ENCODE assay signal across 9 cellular contexts in the genomic region with DNA sequence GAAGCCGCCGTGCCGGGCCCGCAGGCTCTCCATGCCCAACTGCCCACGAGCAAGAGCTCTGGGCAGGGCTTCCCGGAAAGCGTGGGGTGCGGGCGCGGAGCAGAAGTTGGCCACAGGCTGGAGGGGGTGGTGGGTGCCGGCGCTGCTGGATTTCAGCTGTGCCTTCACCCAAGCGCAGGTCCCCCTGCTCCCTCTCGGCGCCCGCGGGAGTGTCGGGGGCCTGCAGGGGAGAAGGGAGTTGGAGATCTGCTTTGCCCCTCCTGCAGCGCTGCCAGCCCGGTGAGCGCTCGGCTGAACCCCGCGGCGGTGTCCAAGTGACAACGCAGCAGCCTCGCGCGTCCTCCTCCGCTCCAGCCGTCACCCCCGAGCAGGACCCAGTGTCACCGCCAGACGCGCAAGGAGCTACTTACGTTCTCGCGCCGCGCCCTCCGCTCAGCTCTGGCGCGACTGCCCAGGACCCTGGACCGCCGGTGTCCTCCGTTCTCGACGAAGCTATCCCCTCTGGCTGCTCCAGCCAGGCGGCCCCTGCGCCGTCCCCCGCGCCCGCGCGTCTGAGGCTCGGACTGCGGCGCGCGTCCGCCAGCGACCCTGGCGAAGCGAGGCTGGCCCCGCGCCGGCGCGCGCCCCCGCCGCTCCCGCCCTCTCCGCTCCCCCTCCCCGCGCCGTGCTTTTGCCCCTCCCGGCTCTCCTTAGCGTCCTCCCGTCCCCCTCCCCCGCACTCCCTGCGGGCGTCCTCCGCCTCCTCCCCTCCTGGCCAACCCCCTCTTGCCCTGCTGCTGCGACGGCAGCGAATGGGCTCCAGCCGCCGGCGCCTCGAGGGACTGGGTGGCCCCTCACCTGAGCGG. TPM values are rescaled to one million over a fixed set of nuclear protein-coding genes. Genes with fewer than 3 reads are reported as not detected.
A peak's percentile ranks its signal among the peaks of the same experiment; 100 is the strongest.
DNase-seq lines count a peak whose midpoint lies in the region; ATAC-seq and TF ChIP-seq lines count a peak whose summit lies in the region.
"Had no signal": no experiment of that assay in that cellular context is flagged by ENCODE, and none has a peak within 500 bp of the region (broad histone marks: within the 10 kb centered on the region; RNA-seq: fewer than 3 reads in every experiment).

NRCAM (minus strand) TSS at position 604 of the 845 bp plus-strand sequence. CDS start 216,372 bp downstream, outside the sequence.

- H3K9me3 Mint-ChIP-seq in WTC11, result no peaks in the 10 kb centered on the region

- H3K36me3 ChIP-seq in BE2C, result no peaks in the 10 kb centered on the region

- H3K36me3 Mint-ChIP-seq in WTC11, result no peaks in the 10 kb centered on the region

- TF ChIP-seq CTCF in BE2C (IDR thresholded peaks at IDR 0.05; ENCODE audit: low read depth, low read length) (no peak), WTC11 (IDR thresholded peaks at IDR 0.05) (no peak)

- POLR2A ChIA-PET in WTC11 (lab: Charles Lee), result interaction anchor here (0.5 to 2.5 kb wide), 4 partner anchors 51 to 1558 kb away, joined by 3 to 14 read pairs (median 4); partner anchors contain the start of gene PNPLA8

- H3K4me3 ChIP-seq in BE2C (ENCODE audit: low read depth, low read length) (peak within 1 kb of the TSS; percentile 85), mononuclear cell (ENCODE audit: low read length) (peak within 1 kb of the TSS; percentile 30)

- ATAC-seq in GM19467 (IDR thresholded peaks at IDR 0.05; ENCODE audit: unreplicated experiment), result peak; percentile 41
- peak; percentile 75 for ATAC-seq in WTC11
- ATAC-seq in HG02884 (IDR thresholded peaks at IDR 0.05; ENCODE audit: unreplicated experiment), result no peak
- ATAC-seq: HCT116 had no signal

- peak; percentile 97 for DNase-seq in BE2C
- DNase-seq in NCI-H1694 (lab: John Stamatoyannopoulos, UW), result peak; percentile 64
- peak; percentile 94 for DNase-seq in WTC11 (ENCODE audit: low spot score)
- DNase-seq in epidermal melanocyte (ENCODE audit: insufficient read length, low spot score), result peak; percentile 71

- no peak within 1 kb of the TSS for H3K27ac Mint-ChIP-seq in WTC11

- H3K9me3 ChIP-seq in BE2C (no peaks in the 10 kb centered on the region), mononuclear cell (ENCODE audit: low read depth, low read length) (no peaks in the 10 kb centered on the region)

- H3K27me3 ChIP-seq in BE2C (no peaks in the 10 kb centered on the region), mononuclear cell (ENCODE audit: insufficient read depth, low read length) (peaks cover 78% of the 10 kb centered on the region)

- H3K27ac ChIP-seq in temporal lobe (ENCODE audit: low read depth, low read length), result peak within 1 kb of the TSS; percentile 52

- CTCF ChIA-PET in WTC11 (lab: Charles Lee), result interaction anchor here (0.7 to 2.3 kb wide), 7 partner anchors 12 to 713 kb away, joined by 3 to 14 read pairs (median 5); no protein-coding TSS in a partner anchor

- peak within 1 kb of the TSS; percentile 93 for H3K4me3 Mint-ChIP-seq in WTC11

- H3K4me1 Mint-ChIP-seq in WTC11, result peaks cover 27% of the 10 kb centered on the region

- peaks cover 55% of the 10 kb centered on the region for H3K27me3 Mint-ChIP-seq in WTC11 (ENCODE audit: low read depth)

- H3K4me1 ChIP-seq in BE2C (peaks cover 14% of the 10 kb centered on the region), mononuclear cell (ENCODE audit: insufficient read depth, low read length) (peaks cover 15% of the 10 kb centered on the region)

TF ChIP-seq in WTC11, 78 proteins besides CTCF, POLR2A, EP300 and RAD21:
- TF ChIP-seq, protein P1, sequence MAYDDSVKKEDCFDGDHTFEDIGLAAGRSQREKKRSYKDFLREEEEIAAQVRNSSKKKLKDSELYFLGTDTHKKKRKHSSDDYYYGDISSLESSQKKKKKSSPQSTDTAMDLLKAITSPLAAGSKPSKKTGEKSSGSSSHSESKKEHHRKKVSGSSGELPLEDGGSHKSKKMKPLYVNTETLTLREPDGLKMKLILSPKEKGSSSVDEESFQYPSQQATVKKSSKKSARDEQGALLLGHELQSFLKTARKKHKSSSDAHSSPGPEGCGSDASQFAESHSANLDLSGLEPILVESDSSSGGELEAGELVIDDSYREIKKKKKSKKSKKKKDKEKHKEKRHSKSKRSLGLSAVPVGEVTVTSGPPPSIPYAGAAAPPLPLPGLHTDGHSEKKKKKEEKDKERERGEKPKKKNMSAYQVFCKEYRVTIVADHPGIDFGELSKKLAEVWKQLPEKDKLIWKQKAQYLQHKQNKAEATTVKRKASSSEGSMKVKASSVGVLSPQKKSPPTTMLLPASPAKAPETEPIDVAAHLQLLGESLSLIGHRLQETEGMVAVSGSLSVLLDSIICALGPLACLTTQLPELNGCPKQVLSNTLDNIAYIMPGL (CRISPR knock-in tag; IDR thresholded peaks at IDR 0.05), result peak; percentile 47
- TF ChIP-seq ESRRA (CRISPR knock-in tag; IDR thresholded peaks at IDR 0.05; ENCODE audit: borderline replicate concordance) (peak; percentile 23; the same call in 1 of the 2 replicates), CREM (CRISPR knock-in tag; IDR thresholded peaks at IDR 0.05) (0 out of 2 replicates have a peak, but pooled peaks have one; percentile 52), RELA (CRISPR knock-in tag; IDR thresholded peaks at IDR 0.05; ENCODE audit: borderline replicate concordance) (0 out of 2 replicates have a peak, but pooled peaks have one; percentile 25), ZNF232 (CRISPR knock-in tag; IDR thresholded peaks at IDR 0.05) (0 out of 2 replicates have a peak, but pooled peaks have one; percentile 59), NR3C1 (CRISPR knock-in tag; conservative IDR thresholded peaks at IDR 0.05; ENCODE audit: low read depth) (no peak), KAT7 (CRISPR knock-in tag; IDR thresholded peaks at IDR 0.05; ENCODE audit: borderline replicate concordance) (peak; percentile 54; the same call in 1 of the 2 replicates), NFATC4 (CRISPR knock-in tag; IDR thresholded peaks at IDR 0.05) (no peak)
- TF ChIP-seq, protein P2, sequence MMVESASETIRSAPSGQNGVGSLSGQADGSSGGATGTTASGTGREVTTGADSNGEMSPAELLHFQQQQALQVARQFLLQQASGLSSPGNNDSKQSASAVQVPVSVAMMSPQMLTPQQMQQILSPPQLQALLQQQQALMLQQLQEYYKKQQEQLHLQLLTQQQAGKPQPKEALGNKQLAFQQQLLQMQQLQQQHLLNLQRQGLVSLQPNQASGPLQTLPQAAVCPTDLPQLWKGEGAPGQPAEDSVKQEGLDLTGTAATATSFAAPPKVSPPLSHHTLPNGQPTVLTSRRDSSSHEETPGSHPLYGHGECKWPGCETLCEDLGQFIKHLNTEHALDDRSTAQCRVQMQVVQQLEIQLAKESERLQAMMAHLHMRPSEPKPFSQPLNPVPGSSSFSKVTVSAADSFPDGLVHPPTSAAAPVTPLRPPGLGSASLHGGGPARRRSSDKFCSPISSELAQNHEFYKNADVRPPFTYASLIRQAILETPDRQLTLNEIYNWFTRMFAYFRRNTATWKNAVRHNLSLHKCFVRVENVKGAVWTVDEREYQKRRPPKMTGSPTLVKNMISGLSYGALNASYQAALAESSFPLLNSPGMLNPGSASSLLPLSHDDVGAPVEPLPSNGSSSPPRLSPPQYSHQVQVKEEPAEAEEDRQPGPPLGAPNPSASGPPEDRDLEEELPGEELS (CRISPR knock-in tag; IDR thresholded peaks at IDR 0.05), result 0 out of 2 replicates have a peak, but pooled peaks have one; percentile 11
- TF ChIP-seq, protein P3, sequence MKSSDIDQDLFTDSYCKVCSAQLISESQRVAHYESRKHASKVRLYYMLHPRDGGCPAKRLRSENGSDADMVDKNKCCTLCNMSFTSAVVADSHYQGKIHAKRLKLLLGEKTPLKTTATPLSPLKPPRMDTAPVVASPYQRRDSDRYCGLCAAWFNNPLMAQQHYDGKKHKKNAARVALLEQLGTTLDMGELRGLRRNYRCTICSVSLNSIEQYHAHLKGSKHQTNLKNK (CRISPR knock-in tag; IDR thresholded peaks at IDR 0.05), result no peak
- TF ChIP-seq, protein P4, sequence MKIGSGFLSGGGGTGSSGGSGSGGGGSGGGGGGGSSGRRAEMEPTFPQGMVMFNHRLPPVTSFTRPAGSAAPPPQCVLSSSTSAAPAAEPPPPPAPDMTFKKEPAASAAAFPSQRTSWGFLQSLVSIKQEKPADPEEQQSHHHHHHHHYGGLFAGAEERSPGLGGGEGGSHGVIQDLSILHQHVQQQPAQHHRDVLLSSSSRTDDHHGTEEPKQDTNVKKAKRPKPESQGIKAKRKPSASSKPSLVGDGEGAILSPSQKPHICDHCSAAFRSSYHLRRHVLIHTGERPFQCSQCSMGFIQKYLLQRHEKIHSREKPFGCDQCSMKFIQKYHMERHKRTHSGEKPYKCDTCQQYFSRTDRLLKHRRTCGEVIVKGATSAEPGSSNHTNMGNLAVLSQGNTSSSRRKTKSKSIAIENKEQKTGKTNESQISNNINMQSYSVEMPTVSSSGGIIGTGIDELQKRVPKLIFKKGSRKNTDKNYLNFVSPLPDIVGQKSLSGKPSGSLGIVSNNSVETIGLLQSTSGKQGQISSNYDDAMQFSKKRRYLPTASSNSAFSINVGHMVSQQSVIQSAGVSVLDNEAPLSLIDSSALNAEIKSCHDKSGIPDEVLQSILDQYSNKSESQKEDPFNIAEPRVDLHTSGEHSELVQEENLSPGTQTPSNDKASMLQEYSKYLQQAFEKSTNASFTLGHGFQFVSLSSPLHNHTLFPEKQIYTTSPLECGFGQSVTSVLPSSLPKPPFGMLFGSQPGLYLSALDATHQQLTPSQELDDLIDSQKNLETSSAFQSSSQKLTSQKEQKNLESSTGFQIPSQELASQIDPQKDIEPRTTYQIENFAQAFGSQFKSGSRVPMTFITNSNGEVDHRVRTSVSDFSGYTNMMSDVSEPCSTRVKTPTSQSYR (CRISPR knock-in tag; IDR thresholded peaks at IDR 0.05), result peak; percentile 62; the same call in 1 of the 2 replicates

RNA-seq across cellular contexts. Expression of gene NRCAM, which starts in this region (rescaled TPM):
- 134 TPM for polyA plus RNA-seq in BE2C (2012; ENCODE audit: insufficient read depth, insufficient read length, low read depth)
- total RNA-seq in WTC11 (2021) (2.6 to 2.9 TPM (median 2.7 TPM) in 3 replicates), mononuclear cell (1.5 TPM), temporal lobe (175 TPM)

Comparison
In these comparisons a context has a peak if more than half of its experiments do, and no peak if none do; other contexts are left out.
1. RNA of gene NRCAM (total RNA-seq): 175 TPM in temporal lobe (single experiment); 2.6 to 2.9 TPM in WTC11 and 1.5 TPM in mononuclear cell (single experiment); every median in the first group is over 10 times any median in the second.
2. Peak in every context shown above with its lines, with median percentiles within 50 percentile points of each other: DNase-seq.